Comparison of ENCODE assay signal across 8 cellular contexts in the genomic region with DNA sequence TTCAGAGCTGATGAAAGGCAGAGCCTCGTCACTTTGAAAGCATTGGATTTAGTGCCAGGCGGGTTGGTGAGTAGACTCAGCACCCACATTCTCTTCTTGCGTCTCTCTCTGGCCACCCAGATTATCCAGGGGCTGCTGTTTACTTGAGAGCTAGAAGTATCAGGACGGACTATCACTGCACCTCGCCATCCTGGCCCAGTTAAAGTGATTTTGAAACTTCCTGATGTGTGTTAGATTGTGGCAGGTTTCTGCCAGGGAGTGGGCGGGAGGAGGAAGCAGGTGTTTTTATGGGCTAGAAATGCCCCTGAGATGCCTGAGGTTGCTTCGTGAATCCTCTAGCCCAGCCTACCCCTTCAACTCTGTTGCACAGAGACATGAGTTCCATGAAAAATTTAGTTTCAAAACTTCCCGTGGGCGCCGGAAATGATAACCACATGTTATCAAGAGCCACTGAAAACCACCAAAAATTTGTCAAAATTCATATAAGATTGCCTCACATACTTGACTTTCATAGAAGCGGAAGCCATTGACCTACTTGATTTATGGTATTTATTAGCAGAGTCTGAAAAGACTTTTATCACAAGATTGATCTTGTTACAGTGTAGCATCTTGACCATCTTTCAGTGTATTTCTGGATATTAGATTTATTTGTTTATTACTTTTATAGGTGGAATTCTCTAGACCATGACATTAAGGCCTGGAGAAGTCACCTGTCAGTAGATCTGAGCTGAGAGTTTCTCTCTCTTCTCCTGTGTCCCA.
A peak's percentile ranks its signal among the peaks of the same experiment; 100 is the strongest.
DNase-seq lines count a peak whose midpoint lies in the region; ATAC-seq and TF ChIP-seq lines count a peak whose summit lies in the region.

No MANE protein-coding gene starts in this region.

- CTCF ChIA-PET in CD8-positive, alpha-beta memory T cell (lab: Charles Lee) = interaction anchor here (1.0 to 4.3 kb wide), 5 partner anchors 10 to 531 kb away, joined by 3 to 39 read pairs (median 6); no protein-coding TSS in a partner anchor
- CTCF ChIA-PET in Calu3 (lab: Charles Lee) = no interaction called here

- H3K27ac ChIP-seq in CD8-positive, alpha-beta memory T cell (ENCODE audit: low read depth, low read length) = peak overlapping the region; percentile 38
- H3K27ac ChIP-seq in skin epidermis = peak overlapping the region in 20 of 21 experiments; percentile 43 to 91 (median 77)

- no peaks in the 10 kb centered on the region for H3K27me3 ChIP-seq in CD8-positive, alpha-beta memory T cell (ENCODE audit: insufficient read depth, low read length, poor library complexity, severe bottlenecking)

- no peak for TF ChIP-seq CTCF in Calu3 (IDR thresholded peaks at IDR 0.05; ENCODE audit: unreplicated experiment)

- no peaks in the 10 kb centered on the region for H3K36me3 ChIP-seq in CD8-positive, alpha-beta memory T cell (ENCODE audit: insufficient read depth, low read length)

- H3K9me3 Mint-ChIP-seq in CD8-positive, alpha-beta memory T cell = no peaks in the 10 kb centered on the region
- H3K9me3 Mint-ChIP-seq in Calu3 (ENCODE audit: low read depth, unreplicated experiment) = no peaks in the 10 kb centered on the region

- peaks cover 64 to 71% (median 65%) of the 10 kb centered on the region in 3 donors for H3K4me1 Mint-ChIP-seq in CD8-positive, alpha-beta memory T cell
- H3K4me1 Mint-ChIP-seq in Calu3 (ENCODE audit: low read depth, unreplicated experiment) = no peaks in the 10 kb centered on the region

- H3K27me3 Mint-ChIP-seq in CD8-positive, alpha-beta memory T cell = no peaks in the 10 kb centered on the region
- H3K27me3 Mint-ChIP-seq in Calu3 (ENCODE audit: unreplicated experiment) = no peaks in the 10 kb centered on the region

- DNase-seq in CD8-positive, alpha-beta memory T cell = peak; percentile 21 to 66 (median 53)
- DNase-seq in NCI-H226 = peak; percentile 12
- peak; percentile 86 for DNase-seq in activated effector memory CD4-positive, alpha-beta T cell treated with anti-CD3 and anti-CD28 coated beads, Interleukin-2, amount 50 U/mL, for 16 hours
- DNase-seq in HPDE6-E6E7 (ENCODE audit: extremely low spot score) = no peak
- DNase-seq in Calu3 = no peak
- no peak for DNase-seq in anterior cingulate cortex (lab: John Stamatoyannopoulos, UW)

- H3K27ac Mint-ChIP-seq in CD8-positive, alpha-beta memory T cell = peak overlapping the region; percentile 89 to 97 (median 96)
- H3K27ac Mint-ChIP-seq in Calu3 (ENCODE audit: unreplicated experiment) = no peak overlapping the region

- intact Hi-C loops in Calu3 (cut with micrococcal nuclease; ENCODE audit: unreplicated experiment) = no loop called here

- BruUV-seq in Calu3 (replicated peaks; lab: Mats Ljungman, UMichigan) = no TSS peak

- POLR2A ChIA-PET in CD8-positive, alpha-beta memory T cell (lab: Charles Lee) = interaction anchor here (0.9 to 1.4 kb wide), 2 partner anchors 221 to 504 kb away, joined by 4 read pairs; no protein-coding TSS in a partner anchor

- H3K36me3 Mint-ChIP-seq in CD8-positive, alpha-beta memory T cell = peaks cover 0 to 3% (median 0%) of the 10 kb centered on the region in 3 donors
- no peaks in the 10 kb centered on the region for H3K36me3 Mint-ChIP-seq in Calu3 (ENCODE audit: insufficient read depth, unreplicated experiment)

- peak overlapping the region; percentile 13 for H3K4me3 ChIP-seq in CD8-positive, alpha-beta memory T cell (ENCODE audit: low read length)
- no peak overlapping the region for H3K4me3 ChIP-seq in skin epidermis

- peaks cover 59% of the 10 kb centered on the region for H3K4me1 ChIP-seq in CD8-positive, alpha-beta memory T cell (ENCODE audit: insufficient read depth, low read length)

- no peaks in the 10 kb centered on the region for H3K9me3 ChIP-seq in CD8-positive, alpha-beta memory T cell (ENCODE audit: low read length)

- peak overlapping the region; percentile 4 to 82 (median 72) for H3K4me3 Mint-ChIP-seq in CD8-positive, alpha-beta memory T cell
- no peak overlapping the region for H3K4me3 Mint-ChIP-seq in Calu3 (ENCODE audit: low read depth, unreplicated experiment)

- ATAC-seq in GM21723 (IDR thresholded peaks at IDR 0.05; ENCODE audit: unreplicated experiment) = no peak

Comparison
In these comparisons a context has a peak if more than half of its experiments do, and no peak if none do; other contexts are left out.
1. DNase-seq: peak in CD8-positive, alpha-beta memory T cell (5 of 5), NCI-H226 (single experiment) and activated effector memory CD4-positive, alpha-beta T cell treated with anti-CD3 and anti-CD28 coated beads, Interleukin-2, amount 50 U/mL, for 16 hours (single experiment); none in HPDE6-E6E7 (single experiment), Calu3 (single experiment) and anterior cingulate cortex (0 of 58).